Comparison of ENCODE assay signal across 1 cellular context in the genomic region with DNA sequence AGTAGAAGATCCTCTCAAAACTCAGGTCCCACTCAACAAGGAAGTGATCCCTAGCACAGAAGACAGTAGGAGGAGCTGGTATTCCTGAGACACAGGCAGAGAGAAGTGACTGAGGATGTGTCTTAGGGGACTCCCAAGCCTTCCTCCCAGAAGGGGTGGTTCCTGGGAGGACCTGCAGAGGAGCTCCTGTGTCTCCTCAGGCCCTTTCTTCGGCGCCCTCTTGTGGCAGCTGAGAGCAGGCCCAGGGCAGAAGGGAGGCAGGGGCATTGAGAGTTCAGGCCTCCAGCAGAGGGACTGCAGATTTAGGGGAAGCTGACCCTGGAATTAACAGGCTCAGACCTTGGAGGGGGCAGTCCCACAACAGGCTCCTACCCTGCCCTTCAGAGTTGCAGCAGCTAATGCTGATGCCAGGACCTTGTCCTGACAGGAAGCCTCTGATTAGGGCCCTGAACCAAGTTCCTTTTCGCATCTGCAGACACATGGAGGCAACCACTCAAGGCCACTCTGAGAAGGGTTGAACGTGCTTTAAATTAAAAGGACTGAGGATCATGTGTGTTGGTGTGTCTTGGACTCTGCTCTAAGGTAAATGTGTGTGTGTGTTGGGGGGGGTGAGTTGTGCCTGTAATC.
A peak's percentile ranks its signal among the peaks of the same experiment; 100 is the strongest.
TF ChIP-seq lines count a peak whose summit lies in the region.

No MANE protein-coding gene starts in this region.

TF ChIP-seq in IMR-90, 13 proteins besides CTCF, POLR2A, EP300 and RAD21:
- peak; percentile 24; the same call in 1 of the 2 replicates for TF ChIP-seq SMC3 (IDR thresholded peaks at IDR 0.05; ENCODE audit: low read depth, low read length)
